In genomic region chr7:47333131-47333887, GRCh38 we compare ENCODE assay signal across 15 cellular contexts.
DNase-seq lines count a peak whose midpoint lies in the region; ATAC-seq and TF ChIP-seq lines count a peak whose summit lies in the region.
"Had no signal": no experiment of that assay in that cellular context is flagged by ENCODE, and none has a peak within 500 bp of the region (broad histone marks: within the 10 kb centered on the region; RNA-seq: fewer than 3 reads in every experiment).

No MANE protein-coding gene starts in this region.

- no peak overlapping the region for H4K8ac ChIP-seq in IMR-90 (ENCODE audit: low read depth in 2 of 2, low read length in 2 of 2)

- in situ Hi-C loops in IMR-90 (cut with MboI; ENCODE audit: low sequenced_read_pairs): no loop called here

- peak overlapping the region; percentile 23; the same call in 1 of the 2 replicates for H3K18ac ChIP-seq in IMR-90 (ENCODE audit: low read depth, low read length)

- H2AK9ac ChIP-seq in IMR-90 (replicated peaks; ENCODE audit: low read depth, low read length, poor library complexity): no peak overlapping the region

- CTCF ChIA-PET in IMR-90 (lab: Yijun Ruan, JAX): no interaction called here

- H3K27me3 Mint-ChIP-seq in chondrocyte (ENCODE audit: low read depth) (no peaks in the 10 kb centered on the region), mesothelial cell of epicardium (ENCODE audit: low read depth) (no peaks in the 10 kb centered on the region), type B pancreatic cell (no peaks in the 10 kb centered on the region)
- H3K27me3 Mint-ChIP-seq: B cell; CD4-positive, CD25-positive, alpha-beta regulatory T cell; IgD-negative memory B cell had no signal

- H2BK20ac ChIP-seq in IMR-90 (ENCODE audit: low read depth, low read length): no peak overlapping the region

- TF ChIP-seq RAD21 in IMR-90 (IDR thresholded peaks at IDR 0.05; ENCODE audit: low read length): no peak

- no peak overlapping the region for H3K4me3 ChIP-seq in IMR-90 (ENCODE audit: insufficient read depth, low read depth, low read length)
- H3K4me3 ChIP-seq: PC-9 had no signal

- intact Hi-C loops in IMR-90 (cut with micrococcal nuclease): no loop called here

- no peak overlapping the region for H2BK15ac ChIP-seq in IMR-90 (ENCODE audit: low read depth, low read length)

- H3K4me1 Mint-ChIP-seq in chondrocyte (ENCODE audit: low read depth): peaks cover 92% of the 10 kb centered on the region
- peaks cover 50% of the 10 kb centered on the region for H3K4me1 Mint-ChIP-seq in mesothelial cell of epicardium
- peaks cover 57% of the 10 kb centered on the region for H3K4me1 Mint-ChIP-seq in type B pancreatic cell (ENCODE audit: unreplicated experiment)
- H3K4me1 Mint-ChIP-seq: B cell; CD4-positive, CD25-positive, alpha-beta regulatory T cell had no signal

- no peak overlapping the region for H2AFZ ChIP-seq in IMR-90 (replicated peaks; ENCODE audit: low read length, poor library complexity)
- H2AFZ ChIP-seq: PC-9 had no signal

- peak overlapping the region; percentile 3; the same call in 1 of the 2 replicates for H3K27ac ChIP-seq in IMR-90 (ENCODE audit: insufficient read depth, low read length)
- H3K27ac ChIP-seq: PC-9 had no signal

- H2BK120ac ChIP-seq in IMR-90 (ENCODE audit: low read depth, low read length): no peak overlapping the region

- H3K23ac ChIP-seq in IMR-90 (ENCODE audit: low read depth, low read length): no peak overlapping the region

- DNase-seq in IMR-90 (no peak), chondrocyte (ENCODE audit: low spot score) (no peak), mesothelial cell of epicardium (ENCODE audit: low spot score in 2 of 2, unreplicated experiment in 2 of 2) (no peak), type B pancreatic cell (ENCODE audit: extremely low spot score, unreplicated experiment) (no peak), AG08396 (ENCODE audit: low spot score) (no peak), HUDEP-2 (lab: John Stamatoyannopoulos, UW; ENCODE audit: unreplicated experiment in 76 of 76) (no peak)
- DNase-seq: CD4-positive, CD25-positive, alpha-beta regulatory T cell; Kasumi-1; NCI-H1105; NCI-H1694; NCI-H510A treated with DMSO at 0.1 percent for 48 hours; PC-9 had no signal

- no peak overlapping the region for H4K5ac ChIP-seq in IMR-90 (ENCODE audit: low read depth, low read length)

- dilution Hi-C loops in IMR-90 (cut with HindIII; ENCODE audit: low sequenced_read_pairs, unreplicated experiment): no loop called here

- H3K36me3 ChIP-seq in IMR-90 (ENCODE audit: control insufficient read depth, insufficient read depth, low read length): peaks cover 14% of the 10 kb centered on the region

- H3K4me3 Mint-ChIP-seq in chondrocyte (ENCODE audit: unreplicated experiment): peak overlapping the region; percentile 18
- H3K4me3 Mint-ChIP-seq in mesothelial cell of epicardium: no peak overlapping the region
- no peak overlapping the region for H3K4me3 Mint-ChIP-seq in type B pancreatic cell
- H3K4me3 Mint-ChIP-seq: B cell; CD4-positive, CD25-positive, alpha-beta regulatory T cell; IgD-negative memory B cell had no signal

- TF ChIP-seq CTCF in IMR-90 (conservative IDR thresholded peaks at IDR 0.05; ENCODE audit: low read depth, low read length): no peak
- no peak for TF ChIP-seq CTCF in chondrocyte (IDR thresholded peaks at IDR 0.05)
- TF ChIP-seq CTCF in mesothelial cell of epicardium (IDR thresholded peaks at IDR 0.05; ENCODE audit: unreplicated experiment): no peak
- TF ChIP-seq CTCF in type B pancreatic cell (conservative IDR thresholded peaks at IDR 0.05): no peak

- no peak overlapping the region for H2BK5ac ChIP-seq in IMR-90 (ENCODE audit: low read depth, low read length, poor library complexity, severe bottlenecking)

- no peak overlapping the region for H3K14ac ChIP-seq in IMR-90 (replicated peaks; ENCODE audit: low read depth, low read length)

- no TSS peak for BruUV-seq in IMR-90 (replicated peaks; lab: Mats Ljungman, UMichigan)

- TF ChIP-seq POLR2A in IMR-90 (IDR thresholded peaks at IDR 0.05; ENCODE audit: low read depth, low read length): no peak

- H3K36me3 Mint-ChIP-seq in chondrocyte (ENCODE audit: low read depth): peaks cover 34% of the 10 kb centered on the region
- H3K36me3 Mint-ChIP-seq in mesothelial cell of epicardium: peaks cover 22% of the 10 kb centered on the region
- peaks cover 17% of the 10 kb centered on the region for H3K36me3 Mint-ChIP-seq in type B pancreatic cell
- H3K36me3 Mint-ChIP-seq: CD4-positive, CD25-positive, alpha-beta regulatory T cell had no signal

- H3K9me1 ChIP-seq in IMR-90 (ENCODE audit: insufficient read depth, low read length): peaks cover 56% of the 10 kb centered on the region

- no peaks in the 10 kb centered on the region for H3K27me3 ChIP-seq in IMR-90 (ENCODE audit: control insufficient read depth, insufficient read depth, low read length)

- peaks cover 49% of the 10 kb centered on the region for H3K4me1 ChIP-seq in IMR-90 (ENCODE audit: control insufficient read depth, insufficient read depth, low read length)

- no peak overlapping the region for H2AK5ac ChIP-seq in IMR-90 (ENCODE audit: low read depth, low read length)

- no peak overlapping the region for H3K56ac ChIP-seq in IMR-90 (ENCODE audit: extremely low read depth, insufficient read depth, low read length)

- peaks cover 39% of the 10 kb centered on the region for H4K20me1 ChIP-seq in IMR-90 (ENCODE audit: insufficient read depth, low read length)

- peak; percentile 19; the same call in 1 of the 2 replicates for ATAC-seq in IMR-90 (ENCODE audit: low read depth)
- no peak for ATAC-seq in GM18861 (IDR thresholded peaks at IDR 0.05; ENCODE audit: unreplicated experiment)

- H3K9me3 ChIP-seq in IMR-90 (ENCODE audit: control insufficient read depth, insufficient read depth, low read length): no peaks in the 10 kb centered on the region

- H4K91ac ChIP-seq in IMR-90 (ENCODE audit: insufficient read depth, low read depth, low read length): no peak overlapping the region

- H3K4me2 ChIP-seq in IMR-90 (ENCODE audit: low read depth, low read length): peak overlapping the region; percentile 53; the same call in 1 of the 2 replicates
- H3K4me2 ChIP-seq: PC-9 had no signal

- H3K9ac ChIP-seq in IMR-90 (ENCODE audit: low read depth, low read length): no peak overlapping the region

- POLR2A ChIA-PET in IMR-90 (lab: Charles Lee; ENCODE audit: unreplicated experiment): no interaction called here

- no peak overlapping the region for H3K4ac ChIP-seq in IMR-90 (ENCODE audit: low read depth, low read length)

- H3K9me3 Mint-ChIP-seq in chondrocyte (ENCODE audit: low read depth) (peaks cover 3% of the 10 kb centered on the region), mesothelial cell of epicardium (peaks cover 4% of the 10 kb centered on the region), type B pancreatic cell (no peaks in the 10 kb centered on the region)
- H3K9me3 Mint-ChIP-seq: IgD-negative memory B cell had no signal

- WGBS in IMR-90 (ENCODE audit: extremely low coverage in 2 of 2, insufficient read length in 1 of 2), 2 experiments: no CpG with 5 or more reads among the region's 5 CpGs

- peak overlapping the region; percentile 83 for H3K27ac Mint-ChIP-seq in chondrocyte (ENCODE audit: unreplicated experiment)
- peak overlapping the region; percentile 80 for H3K27ac Mint-ChIP-seq in mesothelial cell of epicardium
- H3K27ac Mint-ChIP-seq in type B pancreatic cell: peak overlapping the region; percentile 1
- H3K27ac Mint-ChIP-seq: B cell; CD4-positive, CD25-positive, alpha-beta regulatory T cell had no signal

- H3K79me1 ChIP-seq in IMR-90 (ENCODE audit: low read depth in 1 of 2, low read length in 2 of 2): peaks cover 24 to 87% of the 10 kb centered on the region in 2 experiments

TF ChIP-seq in IMR-90, 13 proteins besides CTCF, POLR2A, EP300 and RAD21:
- TF ChIP-seq SMC3 (IDR thresholded peaks at IDR 0.05; ENCODE audit: low read depth, low read length) (no peak), MAFK (IDR thresholded peaks at IDR 0.05; ENCODE audit: low read depth, low read length) (no peak), BHLHE40 (IDR thresholded peaks at IDR 0.05; ENCODE audit: low read depth, low read length) (no peak), CEBPB (IDR thresholded peaks at IDR 0.05; ENCODE audit: low read depth, low read length) (no peak)

Comparison
In these comparisons a context has a peak if more than half of its experiments do, and no peak if none do; other contexts are left out.
1. H3K27ac Mint-ChIP-seq: peak in every context shown above with its lines; median percentile 83 in chondrocyte; 80 in mesothelial cell of epicardium; 1 in type B pancreatic cell.